8 cellular contexts compared by ENCODE assay signal in the genomic region with DNA sequence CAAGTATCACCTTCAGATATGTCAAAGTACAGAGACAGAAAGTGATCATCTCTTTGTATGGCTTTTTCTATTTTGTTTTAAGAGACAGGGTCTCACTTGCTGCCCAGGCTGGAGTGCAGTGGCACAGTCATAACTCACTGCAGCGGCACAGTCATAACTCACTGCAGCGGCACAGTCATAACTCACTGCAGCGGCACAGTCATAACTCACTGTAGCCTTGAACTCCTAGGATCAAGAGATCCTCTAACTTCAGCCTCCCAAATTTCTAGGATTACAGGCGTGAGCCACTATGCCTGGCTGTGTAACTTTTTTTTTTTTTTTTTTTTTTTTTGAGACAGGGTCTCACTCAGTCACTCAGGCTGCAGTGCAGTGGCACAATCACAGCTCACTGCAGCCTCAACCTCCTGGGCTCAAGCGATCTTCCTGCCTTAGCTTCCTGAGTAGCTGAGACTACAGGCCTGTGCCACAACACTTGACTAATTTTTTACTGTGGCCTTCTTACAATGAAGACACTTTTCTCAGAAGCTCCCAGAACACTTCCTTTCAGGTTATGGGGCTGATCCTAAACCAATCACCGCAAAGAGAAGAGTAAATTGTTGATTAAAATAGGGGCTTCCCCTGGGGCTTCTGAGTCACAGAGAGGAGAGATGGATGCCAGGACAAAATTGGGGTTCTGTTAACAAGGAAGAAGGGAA. TPM values are rescaled to one million over a fixed set of nuclear protein-coding genes. Genes with fewer than 3 reads are reported as not detected.
DNase-seq lines count a peak whose midpoint lies in the region; ATAC-seq and TF ChIP-seq lines count a peak whose summit lies in the region.
"Had no signal": no experiment of that assay in that cellular context is flagged by ENCODE, and none has a peak within 500 bp of the region (broad histone marks: within the 10 kb centered on the region; RNA-seq: fewer than 3 reads in every experiment).

No MANE protein-coding gene starts in this region.

- no peak for TF ChIP-seq CTCF in coronary artery (IDR thresholded peaks at IDR 0.05)

- H3K27ac ChIP-seq in coronary artery = no peak overlapping the region

- peak; percentile 55 for ATAC-seq in GM19035 (IDR thresholded peaks at IDR 0.05; ENCODE audit: unreplicated experiment)
- ATAC-seq in HG02571 (IDR thresholded peaks at IDR 0.05; ENCODE audit: unreplicated experiment) = peak; percentile 45
- ATAC-seq in HG03565 (IDR thresholded peaks at IDR 0.05; ENCODE audit: unreplicated experiment) = peak; percentile 61

- peak; percentile 50 to 58 for DNase-seq in stimulated activated CD4-positive, alpha-beta T cell treated with anti-CD3 and anti-CD28 coated beads, Interleukin-15, amount 100 ng/mL, for 48 hours (ENCODE audit: low read depth in 2 of 2)
- DNase-seq in coronary artery (ENCODE audit: low spot score) (no peak), islet precursor cell (no peak), mucosa of gallbladder (ENCODE audit: low spot score) (no peak)
- DNase-seq: OCI-M1 had no signal

- H3K4me3 ChIP-seq in coronary artery = no peak overlapping the region

RNA-seq across cellular contexts. Expression of a gene that starts 9.0 kb away (rescaled TPM):
- total RNA-seq in mucosa of gallbladder = 25.8 TPM

RNA-seq across cellular contexts. Expression of a gene that starts 48.5 kb away (rescaled TPM):
- 30.5 TPM for total RNA-seq in mucosa of gallbladder

Comparison
In these comparisons a context has a peak if more than half of its experiments do, and no peak if none do; other contexts are left out.
1. DNase-seq: peak in stimulated activated CD4-positive, alpha-beta T cell treated with anti-CD3 and anti-CD28 coated beads, Interleukin-15, amount 100 ng/mL, for 48 hours (2 of 2); none in coronary artery (single experiment), islet precursor cell (single experiment) and mucosa of gallbladder (single experiment).
2. Peak in every context shown above with its lines, with median percentiles within 50 percentile points of each other: ATAC-seq.